9 cellular contexts compared by ENCODE assay signal in genomic region chr11:1812274-1812673, GRCh38.
"Had no signal": no experiment of that assay in that cellular context is flagged by ENCODE, and none has a peak within 500 bp of the region (broad histone marks: within the 10 kb centered on the region; RNA-seq: fewer than 3 reads in every experiment).

No MANE protein-coding gene starts in this region.

- ATAC-seq: GM23338, HCT116 had no signal

- H3K4me1 ChIP-seq: HAP-1 had no signal

- H3K9me3 ChIP-seq: HAP-1 had no signal

- H3K4me3 ChIP-seq: GM23248, GM23338, HAP-1 had no signal

- DNase-seq: GM23248, GOT3, H7, H9, HCEC 1CT, HFFc6 had no signal

- H3K36me3 ChIP-seq: HAP-1 had no signal

- H3K27ac ChIP-seq: GM23248 had no signal
